9 cellular contexts compared by ENCODE assay signal in the genomic region with DNA sequence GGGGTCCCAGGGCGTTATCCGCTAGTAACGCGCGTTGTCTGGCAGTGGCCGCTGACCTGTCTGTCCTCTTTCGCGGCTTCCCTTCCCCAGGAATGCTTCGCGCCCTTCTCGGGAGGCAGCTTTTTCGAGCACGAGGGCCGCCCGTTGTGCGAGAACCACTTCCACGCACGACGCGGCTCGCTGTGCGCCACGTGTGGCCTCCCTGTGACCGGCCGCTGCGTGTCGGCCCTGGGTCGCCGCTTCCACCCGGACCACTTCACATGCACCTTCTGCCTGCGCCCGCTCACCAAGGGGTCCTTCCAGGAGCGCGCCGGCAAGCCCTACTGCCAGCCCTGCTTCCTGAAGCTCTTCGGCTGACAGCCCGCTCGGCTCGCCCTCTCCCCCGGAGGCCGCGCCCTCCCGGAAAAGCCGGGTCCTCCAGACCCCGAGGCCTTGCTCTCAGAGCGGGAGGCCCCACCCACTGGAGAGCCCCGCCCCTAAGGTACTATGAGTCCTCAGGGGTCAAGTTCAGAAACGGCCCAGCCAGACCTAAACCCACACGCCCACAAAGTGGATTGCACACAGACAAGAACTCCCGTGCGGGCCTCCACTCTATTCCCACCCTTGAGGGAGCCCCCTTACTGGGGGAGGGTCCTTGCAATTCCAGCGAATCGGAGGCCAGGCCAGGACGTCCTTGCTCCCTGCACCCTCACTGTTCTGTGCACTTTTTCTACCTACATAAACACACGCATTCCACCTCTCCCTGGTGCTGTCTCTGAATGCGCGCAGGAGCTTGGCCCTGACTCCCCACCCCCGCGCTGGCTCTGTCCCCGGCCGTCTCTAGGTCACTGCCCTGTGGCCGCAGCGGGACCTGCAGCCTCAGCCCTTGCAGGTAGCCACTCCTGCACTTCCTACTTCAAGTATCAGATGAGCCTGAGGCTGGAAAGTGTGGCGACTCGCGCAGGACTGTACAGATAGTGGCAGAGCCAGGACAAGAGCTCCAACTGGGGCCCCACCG. TPM values are rescaled to one million over a fixed set of nuclear protein-coding genes. Genes with fewer than 3 reads are reported as not detected.
DNase-seq lines count a peak whose midpoint lies in the region; ATAC-seq and TF ChIP-seq lines count a peak whose summit lies in the region.
"Had no signal": no experiment of that assay in that cellular context is flagged by ENCODE, and none has a peak within 500 bp of the region (broad histone marks: within the 10 kb centered on the region; RNA-seq: fewer than 3 reads in every experiment).

No MANE protein-coding gene starts in this region.

- TF ChIP-seq CTCF in GM13976 (IDR thresholded peaks at IDR 0.05; ENCODE audit: borderline replicate concordance, control extremely low read depth, extremely low read depth, insufficient read depth, missing control alignments): no peak
- peak; percentile 52 for TF ChIP-seq CTCF in type B pancreatic cell (conservative IDR thresholded peaks at IDR 0.05)

- DNase-seq in GM13976 (ENCODE audit: low spot score): peak; percentile 71
- peak; percentile 65 for DNase-seq in activated T-cell treated with anti-CD3 and anti-CD28 coated beads, Interleukin-2, amount 50 U/mL, for 24 hours
- peak; percentile 93 for DNase-seq in left lobe of liver (ENCODE audit: low spot score)
- DNase-seq in type B pancreatic cell (ENCODE audit: extremely low spot score, unreplicated experiment): no peak

- H3K4me3 Mint-ChIP-seq in activated T-cell treated with anti-CD3 and anti-CD28 coated beads, Interleukin-2, amount 50 U/mL, for 24 hours: peak overlapping the region; percentile 68
- H3K4me3 Mint-ChIP-seq in type B pancreatic cell: peak overlapping the region; percentile 86

- H3K36me3 Mint-ChIP-seq in activated T-cell treated with anti-CD3 and anti-CD28 coated beads, Interleukin-2, amount 50 U/mL, for 24 hours (ENCODE audit: low read depth): no peaks in the 10 kb centered on the region
- H3K36me3 Mint-ChIP-seq in type B pancreatic cell: peaks cover 5% of the 10 kb centered on the region

- in situ Hi-C loops in GM13976 (cut with MboI; ENCODE audit: low sequenced_read_pairs, unreplicated experiment): no loop called here

- peaks cover 24% of the 10 kb centered on the region for H3K27me3 Mint-ChIP-seq in activated T-cell treated with anti-CD3 and anti-CD28 coated beads, Interleukin-2, amount 50 U/mL, for 24 hours
- H3K27me3 Mint-ChIP-seq in type B pancreatic cell: peaks cover 58% of the 10 kb centered on the region

- no peaks in the 10 kb centered on the region for H3K9me3 Mint-ChIP-seq in activated T-cell treated with anti-CD3 and anti-CD28 coated beads, Interleukin-2, amount 50 U/mL, for 24 hours
- H3K9me3 Mint-ChIP-seq in type B pancreatic cell: no peaks in the 10 kb centered on the region

- ATAC-seq in HG03432 (IDR thresholded peaks at IDR 0.05; ENCODE audit: unreplicated experiment) (peak; percentile 41), left lobe of liver (peak; percentile 81), GM19467 (IDR thresholded peaks at IDR 0.05; ENCODE audit: unreplicated experiment) (no peak), HG02884 (IDR thresholded peaks at IDR 0.05; ENCODE audit: unreplicated experiment) (no peak), HG03378 (IDR thresholded peaks at IDR 0.05; ENCODE audit: unreplicated experiment) (no peak)

- H3K27ac Mint-ChIP-seq in activated T-cell treated with anti-CD3 and anti-CD28 coated beads, Interleukin-2, amount 50 U/mL, for 24 hours: no peak overlapping the region
- H3K27ac Mint-ChIP-seq in type B pancreatic cell: peak overlapping the region; percentile 66

- peaks cover 27% of the 10 kb centered on the region for H3K4me1 Mint-ChIP-seq in activated T-cell treated with anti-CD3 and anti-CD28 coated beads, Interleukin-2, amount 50 U/mL, for 24 hours (ENCODE audit: low read depth)
- H3K4me1 Mint-ChIP-seq in type B pancreatic cell (ENCODE audit: unreplicated experiment): peaks cover 5% of the 10 kb centered on the region

RNA-seq across cellular contexts. Expression of gene SLC5A2, which starts 5.4 kb away (rescaled TPM):
- 0.15 TPM for total RNA-seq in left lobe of liver
- total RNA-seq in type B pancreatic cell (ENCODE audit: low replicate concordance): 0.41 TPM in 1 of 2 replicates, not detected in the other
- total RNA-seq: fibroblast of lung had no signal

RNA-seq across cellular contexts. Expression of gene TGFB1I1, which starts 5.6 kb away (rescaled TPM):
- total RNA-seq in left lobe of liver (3.1 TPM), type B pancreatic cell (ENCODE audit: low replicate concordance) (5.0 and 25.6 TPM in 2 replicates)

RNA-seq across cellular contexts. Expression of gene ARMC5, which starts 18.2 kb away (rescaled TPM):
- 25.1 TPM for total RNA-seq in left lobe of liver
- total RNA-seq in type B pancreatic cell (ENCODE audit: low replicate concordance): 9.4 and 11.1 TPM in 2 replicates

RNA-seq across cellular contexts. Expression of gene RUSF1, which starts 30.7 kb away (rescaled TPM):
- 63.1 TPM for total RNA-seq in left lobe of liver
- 74.2 and 78.2 TPM in 2 replicates for total RNA-seq in type B pancreatic cell (ENCODE audit: low replicate concordance)

RNA-seq across cellular contexts. Expression of gene ZNF843, which starts 34.9 kb away (rescaled TPM):
- total RNA-seq in left lobe of liver (0.65 TPM), type B pancreatic cell (ENCODE audit: low replicate concordance) (1.2 and 1.9 TPM in 2 replicates)

Comparison
In these comparisons a context has a peak if more than half of its experiments do, and no peak if none do; other contexts are left out.
1. ATAC-seq: peak in HG03432 (single experiment) and left lobe of liver (single experiment); none in GM19467 (single experiment), HG02884 (single experiment) and HG03378 (single experiment).